ENCODE assay signal across 1 cellular context in genomic region chr12:120301962-120302815, GRCh38.
TF ChIP-seq lines count a peak whose summit lies in the region.

Gene SIRT4 (plus strand): TSS chr12:120302321. CDS start chr12:120303562, 1,241 bp downstream.

TF ChIP-seq in SK-N-SH, 30 proteins besides CTCF, POLR2A, EP300 and RAD21 (continued from another document):
- TF ChIP-seq REST (IDR thresholded peaks at IDR 0.05; ENCODE audit: low read depth, low read length): no peak
- TF ChIP-seq FOXM1 (IDR thresholded peaks at IDR 0.05; ENCODE audit: low read depth): no peak
- TF ChIP-seq TAF1 (IDR thresholded peaks at IDR 0.05; ENCODE audit: borderline replicate concordance, low read depth, low read length): no peak
- TF ChIP-seq, protein P1, sequence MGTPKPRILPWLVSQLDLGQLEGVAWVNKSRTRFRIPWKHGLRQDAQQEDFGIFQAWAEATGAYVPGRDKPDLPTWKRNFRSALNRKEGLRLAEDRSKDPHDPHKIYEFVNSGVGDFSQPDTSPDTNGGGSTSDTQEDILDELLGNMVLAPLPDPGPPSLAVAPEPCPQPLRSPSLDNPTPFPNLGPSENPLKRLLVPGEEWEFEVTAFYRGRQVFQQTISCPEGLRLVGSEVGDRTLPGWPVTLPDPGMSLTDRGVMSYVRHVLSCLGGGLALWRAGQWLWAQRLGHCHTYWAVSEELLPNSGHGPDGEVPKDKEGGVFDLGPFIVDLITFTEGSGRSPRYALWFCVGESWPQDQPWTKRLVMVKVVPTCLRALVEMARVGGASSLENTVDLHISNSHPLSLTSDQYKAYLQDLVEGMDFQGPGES (IDR thresholded peaks at IDR 0.05; ENCODE audit: low read depth, low read length): no peak
- TF ChIP-seq MXI1 (IDR thresholded peaks at IDR 0.05; ENCODE audit: low read depth, low read length): peak; percentile 87
- TF ChIP-seq RCOR1 (IDR thresholded peaks at IDR 0.05; ENCODE audit: low read length): no peak
- TF ChIP-seq, protein P2, sequence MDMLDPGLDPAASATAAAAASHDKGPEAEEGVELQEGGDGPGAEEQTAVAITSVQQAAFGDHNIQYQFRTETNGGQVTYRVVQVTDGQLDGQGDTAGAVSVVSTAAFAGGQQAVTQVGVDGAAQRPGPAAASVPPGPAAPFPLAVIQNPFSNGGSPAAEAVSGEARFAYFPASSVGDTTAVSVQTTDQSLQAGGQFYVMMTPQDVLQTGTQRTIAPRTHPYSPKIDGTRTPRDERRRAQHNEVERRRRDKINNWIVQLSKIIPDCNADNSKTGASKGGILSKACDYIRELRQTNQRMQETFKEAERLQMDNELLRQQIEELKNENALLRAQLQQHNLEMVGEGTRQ (IDR thresholded peaks at IDR 0.05; ENCODE audit: borderline replicate concordance, low read depth, low read length): no peak
- TF ChIP-seq RFX5 (IDR thresholded peaks at IDR 0.05; ENCODE audit: low read length): no peak
- no peak for TF ChIP-seq MEF2A (IDR thresholded peaks at IDR 0.05; ENCODE audit: borderline replicate concordance, low read depth)
- TF ChIP-seq SMC3 (IDR thresholded peaks at IDR 0.05; ENCODE audit: low read depth, low read length): 0 out of 2 replicates have a peak, but pooled peaks have one; percentile 3
- TF ChIP-seq, protein P3, sequence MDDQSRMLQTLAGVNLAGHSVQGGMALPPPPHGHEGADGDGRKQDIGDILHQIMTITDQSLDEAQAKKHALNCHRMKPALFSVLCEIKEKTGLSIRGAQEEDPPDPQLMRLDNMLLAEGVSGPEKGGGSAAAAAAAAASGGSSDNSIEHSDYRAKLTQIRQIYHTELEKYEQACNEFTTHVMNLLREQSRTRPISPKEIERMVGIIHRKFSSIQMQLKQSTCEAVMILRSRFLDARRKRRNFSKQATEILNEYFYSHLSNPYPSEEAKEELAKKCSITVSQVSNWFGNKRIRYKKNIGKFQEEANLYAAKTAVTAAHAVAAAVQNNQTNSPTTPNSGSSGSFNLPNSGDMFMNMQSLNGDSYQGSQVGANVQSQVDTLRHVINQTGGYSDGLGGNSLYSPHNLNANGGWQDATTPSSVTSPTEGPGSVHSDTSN (IDR thresholded peaks at IDR 0.05): peak; percentile 85
- no peak for TF ChIP-seq NRF1 (IDR thresholded peaks at IDR 0.05; ENCODE audit: low read depth, low read length)
- peak; percentile 16; the same call in 1 of the 2 replicates for TF ChIP-seq YY1 (IDR thresholded peaks at IDR 0.05; ENCODE audit: low read depth)
- TF ChIP-seq ELF1 (IDR thresholded peaks at IDR 0.05): peak; percentile 48; the same call in 1 of the 2 replicates
- TF ChIP-seq FOXJ3 (CRISPR knock-in tag; IDR thresholded peaks at IDR 0.05): no peak
- no peak for TF ChIP-seq TEAD4 (IDR thresholded peaks at IDR 0.05; ENCODE audit: borderline replicate concordance, insufficient read depth)
- peak; percentile 49; the same call in 1 of the 2 replicates for TF ChIP-seq JUND (IDR thresholded peaks at IDR 0.05)
- TF ChIP-seq GABPA (IDR thresholded peaks at IDR 0.05; ENCODE audit: low read depth): 0 out of 2 replicates have a peak, but pooled peaks have one; percentile 36
- no peak for TF ChIP-seq RXRA (IDR thresholded peaks at IDR 0.05; ENCODE audit: borderline replicate concordance, low read depth)
- TF ChIP-seq, protein P4, sequence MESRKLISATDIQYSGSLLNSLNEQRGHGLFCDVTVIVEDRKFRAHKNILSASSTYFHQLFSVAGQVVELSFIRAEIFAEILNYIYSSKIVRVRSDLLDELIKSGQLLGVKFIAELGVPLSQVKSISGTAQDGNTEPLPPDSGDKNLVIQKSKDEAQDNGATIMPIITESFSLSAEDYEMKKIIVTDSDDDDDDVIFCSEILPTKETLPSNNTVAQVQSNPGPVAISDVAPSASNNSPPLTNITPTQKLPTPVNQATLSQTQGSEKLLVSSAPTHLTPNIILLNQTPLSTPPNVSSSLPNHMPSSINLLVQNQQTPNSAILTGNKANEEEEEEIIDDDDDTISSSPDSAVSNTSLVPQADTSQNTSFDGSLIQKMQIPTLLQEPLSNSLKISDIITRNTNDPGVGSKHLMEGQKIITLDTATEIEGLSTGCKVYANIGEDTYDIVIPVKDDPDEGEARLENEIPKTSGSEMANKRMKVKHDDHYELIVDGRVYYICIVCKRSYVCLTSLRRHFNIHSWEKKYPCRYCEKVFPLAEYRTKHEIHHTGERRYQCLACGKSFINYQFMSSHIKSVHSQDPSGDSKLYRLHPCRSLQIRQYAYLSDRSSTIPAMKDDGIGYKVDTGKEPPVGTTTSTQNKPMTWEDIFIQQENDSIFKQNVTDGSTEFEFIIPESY (IDR thresholded peaks at IDR 0.05; ENCODE audit: borderline replicate concordance, low read depth): no peak
- TF ChIP-seq SIN3A (IDR thresholded peaks at IDR 0.05; ENCODE audit: borderline replicate concordance, low read depth, low read length): 0 out of 2 replicates have a peak, but pooled peaks have one; percentile 66
